Comparison of ENCODE assay signal across 1 cellular context in the genomic region with DNA sequence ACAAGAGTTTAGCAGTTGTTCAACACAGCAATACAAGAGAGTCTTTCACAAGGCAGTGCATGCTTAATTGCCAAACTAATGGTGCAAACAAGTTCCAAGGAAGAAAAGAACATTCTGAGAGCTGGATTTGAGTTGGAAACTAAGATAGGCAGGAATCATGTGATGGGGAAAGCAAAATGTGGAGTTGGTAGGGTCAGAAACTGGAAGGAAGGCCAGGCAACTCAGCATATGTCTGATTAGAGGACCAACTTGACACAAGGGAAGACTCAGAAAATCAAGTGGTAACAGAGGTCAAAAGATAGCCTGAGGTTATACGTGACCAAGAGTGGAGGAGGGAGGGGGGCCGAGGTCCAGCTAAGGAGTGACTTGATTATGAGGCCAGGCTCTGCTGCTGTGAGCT.
TF ChIP-seq lines count a peak whose summit lies in the region.

No MANE protein-coding gene starts in this region.

TF ChIP-seq in HepG2, 621 proteins besides CTCF, POLR2A, EP300 and RAD21 (continued from another document):
- TF ChIP-seq, protein P1, sequence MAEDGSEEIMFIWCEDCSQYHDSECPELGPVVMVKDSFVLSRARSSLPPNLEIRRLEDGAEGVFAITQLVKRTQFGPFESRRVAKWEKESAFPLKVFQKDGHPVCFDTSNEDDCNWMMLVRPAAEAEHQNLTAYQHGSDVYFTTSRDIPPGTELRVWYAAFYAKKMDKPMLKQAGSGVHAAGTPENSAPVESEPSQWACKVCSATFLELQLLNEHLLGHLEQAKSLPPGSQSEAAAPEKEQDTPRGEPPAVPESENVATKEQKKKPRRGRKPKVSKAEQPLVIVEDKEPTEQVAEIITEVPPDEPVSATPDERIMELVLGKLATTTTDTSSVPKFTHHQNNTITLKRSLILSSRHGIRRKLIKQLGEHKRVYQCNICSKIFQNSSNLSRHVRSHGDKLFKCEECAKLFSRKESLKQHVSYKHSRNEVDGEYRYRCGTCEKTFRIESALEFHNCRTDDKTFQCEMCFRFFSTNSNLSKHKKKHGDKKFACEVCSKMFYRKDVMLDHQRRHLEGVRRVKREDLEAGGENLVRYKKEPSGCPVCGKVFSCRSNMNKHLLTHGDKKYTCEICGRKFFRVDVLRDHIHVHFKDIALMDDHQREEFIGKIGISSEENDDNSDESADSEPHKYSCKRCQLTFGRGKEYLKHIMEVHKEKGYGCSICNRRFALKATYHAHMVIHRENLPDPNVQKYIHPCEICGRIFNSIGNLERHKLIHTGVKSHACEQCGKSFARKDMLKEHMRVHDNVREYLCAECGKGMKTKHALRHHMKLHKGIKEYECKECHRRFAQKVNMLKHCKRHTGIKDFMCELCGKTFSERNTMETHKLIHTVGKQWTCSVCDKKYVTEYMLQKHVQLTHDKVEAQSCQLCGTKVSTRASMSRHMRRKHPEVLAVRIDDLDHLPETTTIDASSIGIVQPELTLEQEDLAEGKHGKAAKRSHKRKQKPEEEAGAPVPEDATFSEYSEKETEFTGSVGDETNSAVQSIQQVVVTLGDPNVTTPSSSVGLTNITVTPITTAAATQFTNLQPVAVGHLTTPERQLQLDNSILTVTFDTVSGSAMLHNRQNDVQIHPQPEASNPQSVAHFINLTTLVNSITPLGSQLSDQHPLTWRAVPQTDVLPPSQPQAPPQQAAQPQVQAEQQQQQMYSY (CRISPR knock-in tag; IDR thresholded peaks at IDR 0.05), result 0 out of 2 replicates have a peak, but pooled peaks have one; percentile 33
- TF ChIP-seq TP53 (CRISPR knock-in tag; conservative IDR thresholded peaks at IDR 0.05), result no peak
